Comparison of ENCODE assay signal across 8 cellular contexts in genomic region chr11:119030029-119030328, GRCh38. TPM values are rescaled to one million over a fixed set of nuclear protein-coding genes. Genes with fewer than 3 reads are reported as not detected.
A peak's percentile ranks its signal among the peaks of the same experiment; 100 is the strongest.
DNase-seq lines count a peak whose midpoint lies in the region; ATAC-seq and TF ChIP-seq lines count a peak whose summit lies in the region.

No MANE protein-coding gene starts in this region.

- peak overlapping the region; percentile 96 for H3K4me2 ChIP-seq in SU-DHL-6 (ENCODE audit: low read depth, low read length, poor library complexity, severe bottlenecking)

- H3K9me3 ChIP-seq in SU-DHL-6 (ENCODE audit: insufficient read depth, low read length) (no peaks in the 10 kb centered on the region), skeletal muscle tissue (ENCODE audit: control insufficient read depth in 3 of 3, low read length in 3 of 3) (no peaks in the 10 kb centered on the region)

- no peaks in the 10 kb centered on the region for H3K9me2 ChIP-seq in SU-DHL-6 (replicated peaks; ENCODE audit: insufficient read depth, low read length)

- H3K36me3 ChIP-seq in SU-DHL-6 (ENCODE audit: low read length) (no peaks in the 10 kb centered on the region), skeletal muscle tissue (ENCODE audit: control insufficient read depth in 3 of 3, insufficient read depth in 3 of 3, low read length in 3 of 3) (peaks cover 12 to 18% (median 17%) of the 10 kb centered on the region in 3 donors)

- no peak for TF ChIP-seq CTCF in GM12875 (IDR thresholded peaks at IDR 0.05; ENCODE audit: borderline replicate concordance, insufficient read depth, low read depth, low read length)
- no peak for TF ChIP-seq CTCF in SU-DHL-6 (IDR thresholded peaks at IDR 0.05; ENCODE audit: insufficient read depth, low read length, poor library complexity, severe bottlenecking)
- no peak for TF ChIP-seq CTCF in fibroblast of villous mesenchyme (IDR thresholded peaks at IDR 0.05; ENCODE audit: insufficient read depth, low read depth, low read length)

- no peak for DNase-seq in fibroblast of villous mesenchyme (ENCODE audit: low read depth)
- no peak for DNase-seq in HT-29 (ENCODE audit: low spot score)
- DNase-seq in RKO (ENCODE audit: low spot score): no peak

- H3K79me2 ChIP-seq in SU-DHL-6 (ENCODE audit: insufficient read depth, low read length): peaks cover 6% of the 10 kb centered on the region

- H4K20me1 ChIP-seq in SU-DHL-6 (ENCODE audit: low read depth, low read length): no peaks in the 10 kb centered on the region

- H3K27me3 ChIP-seq in SU-DHL-6 (ENCODE audit: low read length) (no peaks in the 10 kb centered on the region), skeletal muscle tissue (ENCODE audit: control insufficient read depth in 3 of 3, insufficient read depth in 3 of 3, low read length in 3 of 3) (no peaks in the 10 kb centered on the region)

- ATAC-seq in HG02571 (IDR thresholded peaks at IDR 0.05; ENCODE audit: unreplicated experiment) (peak; percentile 12), GM18520 (IDR thresholded peaks at IDR 0.05; ENCODE audit: unreplicated experiment) (no peak)

- no peaks in the 10 kb centered on the region; the same call in 1 of the 2 replicates for H3F3A ChIP-seq in SU-DHL-6 (ENCODE audit: insufficient read depth)

- H3K4me3 ChIP-seq in GM12875 (ENCODE audit: low read depth, low read length) (peak overlapping the region; percentile 97), SU-DHL-6 (ENCODE audit: insufficient read depth, low read length, poor library complexity, severe bottlenecking) (peak overlapping the region; percentile 79), fibroblast of villous mesenchyme (ENCODE audit: low read depth, low read length) (peak overlapping the region; percentile 94), skeletal muscle tissue (ENCODE audit: low read length in 3 of 3) (peak overlapping the region; percentile 90 to 94 (median 90))

- H3K9ac ChIP-seq in SU-DHL-6 (ENCODE audit: low read length): peak overlapping the region; percentile 93
- peak overlapping the region; percentile 83 to 90 (median 86) for H3K9ac ChIP-seq in skeletal muscle tissue (ENCODE audit: low read depth in 1 of 3, low read length in 3 of 3)

- peaks cover 50 to 53% (median 52%) of the 10 kb centered on the region in 3 donors for H3K4me1 ChIP-seq in skeletal muscle tissue (ENCODE audit: control insufficient read depth in 3 of 3, insufficient read depth in 3 of 3, low read length in 3 of 3)

- peak overlapping the region; percentile 65 for H2AFZ ChIP-seq in SU-DHL-6 (ENCODE audit: low read depth, low read length, severe bottlenecking)

- peak overlapping the region; percentile 71 for H3K27ac ChIP-seq in SU-DHL-6 (ENCODE audit: low read depth, low read length)
- peak overlapping the region; percentile 78 for H3K27ac ChIP-seq in skeletal muscle tissue (ENCODE audit: low read depth, low read length)

RNA-seq across cellular contexts. Expression of gene SLC37A4, which starts 0.7 kb away (rescaled TPM):
- total RNA-seq in fibroblast of villous mesenchyme (9.5 and 13.2 TPM in 2 replicates), skeletal muscle tissue (6.8 TPM)
- total RNA-seq in HT-29 (2014; rRNA removed; shearing (Covaris generic)): 41.3 and 45.0 TPM in 2 replicates

RNA-seq across cellular contexts. Expression of gene TRAPPC4, which starts 11.4 kb away (rescaled TPM):
- 55.4 and 94.6 TPM in 2 replicates for total RNA-seq in fibroblast of villous mesenchyme
- total RNA-seq in skeletal muscle tissue: 39.1 TPM
- 60.5 and 75.0 TPM in 2 replicates for total RNA-seq in HT-29 (2014; rRNA removed; shearing (Covaris generic))

RNA-seq across cellular contexts. Expression of gene RPS25, which starts 11.8 kb away (rescaled TPM):
- total RNA-seq in fibroblast of villous mesenchyme (886 and 914 TPM in 2 replicates), skeletal muscle tissue (1,590 TPM)
- 404 and 493 TPM in 2 replicates for total RNA-seq in HT-29 (2014; rRNA removed; shearing (Covaris generic))

RNA-seq across cellular contexts. Expression of gene HYOU1, which starts 27.0 kb away (rescaled TPM):
- 155 and 174 TPM in 2 replicates for total RNA-seq in fibroblast of villous mesenchyme
- total RNA-seq in skeletal muscle tissue: 23.0 TPM
- 161 TPM in 2 replicates for total RNA-seq in HT-29 (2014; rRNA removed; shearing (Covaris generic))

RNA-seq across cellular contexts. Expression of gene CENATAC, which starts 32.0 kb away (rescaled TPM):
- total RNA-seq in fibroblast of villous mesenchyme (34.5 and 42.8 TPM in 2 replicates), skeletal muscle tissue (8.4 TPM)
- 40.3 and 40.9 TPM in 2 replicates for total RNA-seq in HT-29 (2014; rRNA removed; shearing (Covaris generic))
